Comparison of ENCODE assay signal across 23 cellular contexts in the genomic region with DNA sequence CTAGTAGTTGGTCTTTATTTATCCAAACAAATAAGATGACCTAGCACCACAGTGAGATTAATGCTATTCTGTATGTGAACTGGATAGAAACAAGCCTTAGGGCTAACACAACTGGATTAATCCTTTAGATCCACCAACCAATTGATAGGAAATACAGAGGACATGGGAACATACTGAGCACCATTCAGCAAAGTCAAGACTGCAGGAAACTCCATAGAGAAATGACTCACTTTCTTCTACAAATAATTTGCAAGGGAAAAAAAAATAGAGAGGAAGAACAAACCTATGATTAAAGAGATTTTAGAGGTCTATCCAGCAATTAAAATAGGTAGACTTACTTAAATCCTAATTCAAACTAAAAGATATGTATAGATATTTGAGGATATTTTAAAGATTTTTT.
"Had no signal": no experiment of that assay in that cellular context is flagged by ENCODE, and none has a peak within 500 bp of the region (broad histone marks: within the 10 kb centered on the region; RNA-seq: fewer than 3 reads in every experiment).

No MANE protein-coding gene starts in this region.

- ATAC-seq: activated CD4-positive, CD25-positive, alpha-beta regulatory T cell treated with anti-CD3 and anti-CD28 coated beads, Interleukin-2, amount 50 U/mL, for 24 hours; activated CD8-positive, alpha-beta T cell treated with anti-CD3 and anti-CD28 coated beads for 36 hours; K562; SK-N-SH treated with all-trans-retinoic acid at 6 μM for 48 hours had no signal

- H3K4me1 ChIP-seq: breast epithelium had no signal

- H3K36me3 ChIP-seq: breast epithelium had no signal

- H3K27me3 ChIP-seq: breast epithelium, Peyer's patch, SJSA1 had no signal

- H3K27ac Mint-ChIP-seq: activated CD8-positive, alpha-beta T cell treated with anti-CD3 and anti-CD28 coated beads for 36 hours had no signal

- H3K9me3 Mint-ChIP-seq: activated CD8-positive, alpha-beta T cell treated with anti-CD3 and anti-CD28 coated beads for 36 hours had no signal

- H3K27me3 Mint-ChIP-seq: activated CD8-positive, alpha-beta T cell treated with anti-CD3 and anti-CD28 coated beads for 36 hours had no signal

- H3K4me3 Mint-ChIP-seq: activated CD8-positive, alpha-beta T cell treated with anti-CD3 and anti-CD28 coated beads for 36 hours had no signal

- H3K4me3 ChIP-seq: breast epithelium, K562, Peyer's patch, SJSA1 had no signal

- H3K9me3 ChIP-seq: breast epithelium, Peyer's patch, SJSA1 had no signal

- H3K27ac ChIP-seq: breast epithelium, Peyer's patch, SJSA1 had no signal

- DNase-seq: activated CD4-positive, alpha-beta T cell treated with anti-CD3 and anti-CD28 coated beads for 4 hours; activated CD8-positive, alpha-beta memory T cell treated with anti-CD3 and anti-CD28 coated beads, Interleukin-2, amount 50 U/mL, for 4 hours; activated CD8-positive, alpha-beta T cell treated with anti-CD3 and anti-CD28 coated beads for 36 hours; activated effector memory CD4-positive, alpha-beta T cell treated with Interleukin-2 at 50 U/mL for 16 hours; activated naive CD4-positive, alpha-beta T cell treated with Interleukin-2 at 50 U/mL for 16 hours; aorta; caudate nucleus; Karpas-422; MM.1S; NCI-H1417; NCI-H1930; NCI-H2171; NCI-H226; NCI-H526; NCI-H82; Peyer's patch; SHP77; SW 1271 had no signal
